Comparison of ENCODE assay signal across 15 cellular contexts in the genomic region with DNA sequence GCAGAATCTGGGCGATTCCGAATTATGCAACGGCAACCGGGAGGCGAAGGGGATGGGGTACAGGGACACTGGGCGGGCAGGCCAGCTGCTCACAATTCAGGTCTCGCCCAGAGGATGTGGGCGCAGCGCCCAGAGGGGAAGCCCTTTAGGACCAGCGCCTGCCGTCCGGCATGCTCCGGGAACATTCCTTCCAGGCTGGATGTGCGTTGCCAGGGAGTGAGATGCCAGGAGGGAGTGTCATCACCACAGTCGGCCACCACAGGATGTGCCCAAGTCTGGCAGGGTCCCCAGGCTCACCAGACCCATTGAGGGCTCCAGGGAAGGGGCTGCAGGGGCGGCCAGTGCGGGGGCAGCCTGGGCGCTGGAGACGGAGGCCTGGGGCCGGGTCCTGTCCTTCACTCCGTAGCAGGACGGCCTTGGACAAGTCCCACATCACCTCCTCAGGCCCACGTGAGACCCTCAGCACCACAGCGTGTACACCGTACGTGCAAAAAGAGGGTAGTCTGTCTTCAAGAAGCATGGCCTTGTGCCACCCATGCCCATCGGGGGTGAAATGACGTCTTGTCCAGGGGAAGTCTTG.
DNase-seq lines count a peak whose midpoint lies in the region; ATAC-seq and FAIRE-seq lines count a peak whose summit lies in the region.
"Had no signal": no experiment of that assay in that cellular context is flagged by ENCODE, and none has a peak within 500 bp of the region (broad histone marks: within the 10 kb centered on the region; RNA-seq: fewer than 3 reads in every experiment).

No MANE protein-coding gene starts in this region.

- no peaks in the 10 kb centered on the region for H3K9me3 ChIP-seq in small intestine (ENCODE audit: control insufficient read depth, low read depth)
- H3K9me3 ChIP-seq: testis had no signal

- H3K4me1 ChIP-seq in small intestine (ENCODE audit: control insufficient read depth in 2 of 2, insufficient read depth in 1 of 2, low read depth in 1 of 2, low read length in 1 of 2) = no peaks in the 10 kb centered on the region
- H3K4me1 ChIP-seq: testis had no signal

- H3K27ac ChIP-seq in small intestine (ENCODE audit: low read depth in 1 of 2, low read length in 1 of 2) = no peak overlapping the region
- H3K27ac ChIP-seq: testis had no signal

- peaks cover 0 to 2% of the 10 kb centered on the region in 2 donors for H3K27me3 ChIP-seq in small intestine (ENCODE audit: control insufficient read depth in 2 of 2, insufficient read depth in 2 of 2, low read length in 2 of 2)
- H3K27me3 ChIP-seq: testis had no signal

- WGBS in small intestine, 3 donors = 87 to 94% (median 93%) methylated on average over 28 of the region's 28 CpGs

- ATAC-seq in GM21447 (IDR thresholded peaks at IDR 0.05; ENCODE audit: unreplicated experiment) = no peak
- no peak for ATAC-seq in GM19035 (IDR thresholded peaks at IDR 0.05; ENCODE audit: unreplicated experiment)
- ATAC-seq: T-helper 17 cell had no signal

- no peaks in the 10 kb centered on the region for H3K36me3 ChIP-seq in small intestine (ENCODE audit: control insufficient read depth in 2 of 2, insufficient read depth in 2 of 2, low read length in 2 of 2)

- H3K4me3 ChIP-seq in small intestine (ENCODE audit: low read depth in 1 of 2, low read length in 2 of 2) = no peak overlapping the region
- H3K4me3 ChIP-seq: testis had no signal

- DNase-seq in A172 (ENCODE audit: low spot score) (peak; percentile 94), HT1080 (ENCODE audit: low read depth) (peak; percentile 17), dermis microvascular lymphatic vessel endothelial cell (ENCODE audit: low read depth in 2 of 2) (peak; percentile 68 to 74), nucleus accumbens (lab: John Stamatoyannopoulos, UW) (peak in 41 of 56 donors; percentile 12 to 79 (median 36)), cerebellar nuclear complex (lab: John Stamatoyannopoulos, UW) (no peak), small intestine (no peak)
- DNase-seq: activated CD4-positive, alpha-beta T cell treated with anti-CD3 and anti-CD28 coated beads, Interleukin-2, amount 50 U/mL, for 1 hour; kidney glomerular epithelial cell; NCI-H1417 treated with DMSO at 0.1 percent for 48 hours; NCI-H748 treated with DMSO at 0.1 percent for 48 hours; nephron progenitor cell; T-helper 17 cell; testis had no signal

- no peak for FAIRE-seq in small intestine (lab: Jason Lieb, UNC)

Comparison
In these comparisons a context has a peak if more than half of its experiments do, and no peak if none do; other contexts are left out.
1. DNase-seq: peak in A172 (single experiment), HT1080 (single experiment), dermis microvascular lymphatic vessel endothelial cell (2 of 2) and nucleus accumbens (41 of 56); none in cerebellar nuclear complex (0 of 2) and small intestine (single experiment).